23 cellular contexts compared by ENCODE assay signal in the genomic region with DNA sequence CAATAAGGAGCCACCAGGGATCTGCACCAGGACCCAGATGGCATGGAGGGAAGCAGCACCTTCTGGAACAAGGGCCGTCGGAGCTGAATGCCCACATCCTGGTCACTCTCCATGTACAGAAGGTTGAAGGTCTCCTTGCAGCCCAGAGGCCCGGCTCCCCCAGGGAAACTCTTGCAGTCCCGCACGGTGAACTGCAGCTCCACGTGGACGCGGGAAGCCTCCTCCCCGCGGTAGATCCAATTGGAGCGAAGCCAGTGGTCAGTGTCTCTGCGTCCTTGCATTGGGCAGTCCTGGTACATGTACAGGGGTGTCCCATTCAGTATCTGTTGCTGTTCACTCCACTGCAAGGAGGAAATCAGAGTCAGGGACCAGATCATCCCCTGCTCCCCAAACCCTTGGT. TPM values are rescaled to one million over a fixed set of nuclear protein-coding genes. Genes with fewer than 3 reads are reported as not detected.
"Had no signal": no experiment of that assay in that cellular context is flagged by ENCODE, and none has a peak within 500 bp of the region (broad histone marks: within the 10 kb centered on the region; RNA-seq: fewer than 3 reads in every experiment).

No MANE protein-coding gene starts in this region.

- DNase-seq: activated CD4-positive, alpha-beta T cell treated with anti-CD3 and anti-CD28 coated beads for 48 hours; activated CD4-positive, alpha-beta T cell treated with anti-CD3 and anti-CD28 coated beads, Interleukin-2, amount 50 U/mL, for 4 hours; activated CD4-positive, CD25-positive, alpha-beta regulatory T cell treated with anti-CD3 and anti-CD28 coated beads, Interleukin-2, amount 50 U/mL, for 72 hours; activated CD8-positive, alpha-beta memory T cell treated with anti-CD3 and anti-CD28 coated beads, Interleukin-2, amount 50 U/mL, for 48 hours; activated CD8-positive, alpha-beta T cell treated with anti-CD3 and anti-CD28 coated beads, Interleukin-2, amount 10 ng/mL, durations not matched to agents 7 days and 5 days; activated T-cell treated with anti-CD3 and anti-CD28 coated beads, Interleukin-2, amount 50 U/mL, for 1 hour; brain microvascular endothelial cell; Karpas-422; MM.1S; NCI-H146; NCI-H187 treated with DMSO at 0.1 percent for 48 hours; NCI-H2081 treated with DMSO at 0.1 percent for 48 hours; NCI-H446; NCI-H524; SHP77 treated with DMSO at 0.1 percent for 48 hours; T-helper 17 cell; T-helper 9 cell had no signal

- H3K27ac Mint-ChIP-seq: activated CD8-positive, alpha-beta T cell treated with anti-CD3 and anti-CD28 coated beads, Interleukin-2, amount 10 ng/mL, durations not matched to agents 7 days and 5 days; WTC11 had no signal

- H3K27ac ChIP-seq: brain microvascular endothelial cell, cardiac muscle cell had no signal

- H3K9me3 Mint-ChIP-seq: activated naive CD4-positive, alpha-beta T cell treated with anti-CD3 and anti-CD28 coated beads, Interleukin-2, amount 50 U/mL, for 72 hours; WTC11 had no signal

- H3K4me3 ChIP-seq: cardiac muscle cell, K562 had no signal

- H3K4me3 Mint-ChIP-seq: activated CD8-positive, alpha-beta T cell treated with anti-CD3 and anti-CD28 coated beads, Interleukin-2, amount 10 ng/mL, durations not matched to agents 7 days and 5 days; T-helper 17 cell; WTC11 had no signal

- ATAC-seq: activated CD8-positive, alpha-beta T cell treated with anti-CD3 and anti-CD28 coated beads, Interleukin-2, amount 10 ng/mL, durations not matched to agents 7 days and 5 days; activated naive CD4-positive, alpha-beta T cell treated with anti-CD3 and anti-CD28 coated beads, Interleukin-2, amount 50 U/mL, for 72 hours; K562; T-helper 17 cell; WTC11 had no signal

- H3K27me3 Mint-ChIP-seq: T-helper 17 cell had no signal

- H3K27me3 ChIP-seq: brain microvascular endothelial cell, cardiac muscle cell had no signal

- H3K36me3 Mint-ChIP-seq: activated naive CD4-positive, alpha-beta T cell treated with anti-CD3 and anti-CD28 coated beads, Interleukin-2, amount 50 U/mL, for 72 hours had no signal

- H3K36me3 ChIP-seq: brain microvascular endothelial cell, cardiac muscle cell had no signal

RNA-seq across cellular contexts. Expression of gene EPHA1, which starts 7.4 kb away (rescaled TPM):
- total RNA-seq: SK-MEL-5 had no signal

RNA-seq across cellular contexts. Expression of gene FAM131B, which starts 38.8 kb away (rescaled TPM):
- total RNA-seq: SK-MEL-5 had no signal

RNA-seq across cellular contexts. Expression of gene TAS2R60, which starts 42.0 kb away (rescaled TPM):
- total RNA-seq: activated naive CD4-positive, alpha-beta T cell treated with anti-CD3 and anti-CD28 coated beads, Interleukin-2, amount 50 U/mL, for 72 hours; cardiac muscle cell; K562; SK-MEL-5 had no signal
- polyA plus RNA-seq: adipose tissue, cardiac muscle cell had no signal
